ENCODE assay signal across 9 cellular contexts in the genomic region with DNA sequence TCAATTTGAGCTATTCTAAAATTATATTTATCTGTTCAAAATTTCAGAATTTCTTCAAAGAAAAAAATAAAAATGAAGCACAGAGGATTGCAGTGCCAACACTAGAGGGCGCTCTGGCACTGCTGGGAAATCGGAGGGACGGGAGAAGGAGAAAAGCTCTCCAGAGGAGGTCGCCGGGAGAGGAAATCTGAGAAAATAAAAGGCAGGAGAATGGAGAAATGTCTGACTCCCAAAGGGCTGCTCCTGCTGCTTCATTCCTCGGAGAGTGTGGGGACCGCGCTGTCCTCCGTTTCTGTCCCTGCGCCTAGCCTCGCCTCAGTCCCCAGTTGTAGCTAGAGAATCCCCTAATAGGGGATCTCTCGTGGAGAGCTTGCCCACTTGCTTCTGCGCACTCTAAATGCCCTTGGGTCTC. TPM values are rescaled to one million over a fixed set of nuclear protein-coding genes. Genes with fewer than 3 reads are reported as not detected.
DNase-seq lines count a peak whose midpoint lies in the region; ATAC-seq, FAIRE-seq and TF ChIP-seq lines count a peak whose summit lies in the region.
"Had no signal": no experiment of that assay in that cellular context is flagged by ENCODE, and none has a peak within 500 bp of the region (broad histone marks: within the 10 kb centered on the region; RNA-seq: fewer than 3 reads in every experiment).

No MANE protein-coding gene starts in this region.

- H3K27me3 Mint-ChIP-seq in CD4-positive, alpha-beta memory T cell, result peaks cover 18 to 38% of the 10 kb centered on the region in 2 donors

- H3K27ac ChIP-seq in CD4-positive, alpha-beta memory T cell (ENCODE audit: low read depth, low read length), result no peak overlapping the region
- H3K27ac ChIP-seq in PC-9, result no peak overlapping the region
- H3K27ac ChIP-seq in foreskin keratinocyte, result no peak overlapping the region
- no peak overlapping the region for H3K27ac ChIP-seq in neutrophil
- no peak overlapping the region for H3K27ac ChIP-seq in thoracic aorta

- no peaks in the 10 kb centered on the region for H3K4me1 ChIP-seq in CD4-positive, alpha-beta memory T cell (ENCODE audit: insufficient read depth, low read length)
- H3K4me1 ChIP-seq in PC-9 (replicated peaks; ENCODE audit: insufficient read depth) (no peaks in the 10 kb centered on the region), foreskin keratinocyte (no peaks in the 10 kb centered on the region), neutrophil (ENCODE audit: control insufficient read depth in 1 of 2, insufficient read depth in 1 of 2, low read depth in 1 of 2, low read length in 1 of 2) (no peaks in the 10 kb centered on the region), thoracic aorta (ENCODE audit: control insufficient read depth in 1 of 2, low read depth in 2 of 2) (peaks cover 0 to 12% of the 10 kb centered on the region in 2 donors)

- H3F3A ChIP-seq in PC-9 (ENCODE audit: insufficient read depth, low read depth), result no peaks in the 10 kb centered on the region

- H3K27me3 ChIP-seq in CD4-positive, alpha-beta memory T cell (ENCODE audit: insufficient read depth, low read length), result peaks cover 12% of the 10 kb centered on the region
- H3K27me3 ChIP-seq in PC-9 (ENCODE audit: insufficient read depth, low read depth), result no peaks in the 10 kb centered on the region
- H3K27me3 ChIP-seq in foreskin keratinocyte, result peaks cover 9% of the 10 kb centered on the region
- peaks cover 46% of the 10 kb centered on the region for H3K27me3 ChIP-seq in neutrophil
- no peaks in the 10 kb centered on the region for H3K27me3 ChIP-seq in thoracic aorta (replicated peaks; ENCODE audit: insufficient read depth)

- BruUV-seq in PC-9 (replicated peaks; lab: Mats Ljungman, UMichigan), result no TSS peak

- no peak for FAIRE-seq in HTR-8/SVneo (lab: Jason Lieb, UNC)

- POLR2A ChIA-PET in CD4-positive, alpha-beta memory T cell (lab: Charles Lee; ENCODE audit: partially characterized antibody), result interaction anchor here (1.2 kb wide), 1 partner anchor 40 kb away, joined by 8 read pairs; a partner anchor contains a TSS
- POLR2A ChIA-PET in PC-9 (lab: Charles Lee; ENCODE audit: unreplicated experiment), result interaction anchor here (1.2 kb wide), 1 partner anchor 108 kb away, joined by 10 read pairs; no protein-coding TSS in a partner anchor

- no peaks in the 10 kb centered on the region for H3K9me3 Mint-ChIP-seq in CD4-positive, alpha-beta memory T cell

- CTCF ChIA-PET in CD4-positive, alpha-beta memory T cell (lab: Charles Lee; ENCODE audit: partially characterized antibody), result interaction anchor here (0.6 to 5.9 kb wide), 32 partner anchors 9 to 439 kb away, joined by 3 to 52 read pairs (median 4); a partner anchor contains a TSS
- CTCF ChIA-PET in PC-9 (lab: Charles Lee), result interaction anchor here (0.6 to 4.2 kb wide), 10 partner anchors 9 to 1059 kb away, joined by 3 to 97 read pairs (median 4); no protein-coding TSS in a partner anchor

- no peak overlapping the region for H3K4me3 ChIP-seq in CD4-positive, alpha-beta memory T cell (ENCODE audit: low read length in 2 of 2)
- H3K4me3 ChIP-seq in PC-9 (no peak overlapping the region), neutrophil (ENCODE audit: low read depth in 1 of 2, low read length in 1 of 2) (no peak overlapping the region), thoracic aorta (peak overlapping the region; percentile 58)

- H3K4me1 Mint-ChIP-seq in CD4-positive, alpha-beta memory T cell, result peaks cover 0 to 11% (median 4%) of the 10 kb centered on the region in 4 donors

- no peak overlapping the region for H3K27ac Mint-ChIP-seq in CD4-positive, alpha-beta memory T cell

- TF ChIP-seq CTCF in PC-9 (conservative IDR thresholded peaks at IDR 0.05) (peak; percentile 96), foreskin keratinocyte (conservative IDR thresholded peaks at IDR 0.05) (peak; percentile 98), neutrophil (IDR thresholded peaks at IDR 0.05) (peak; percentile 58), thoracic aorta (IDR thresholded peaks at IDR 0.05) (peak; percentile 92)

- peak overlapping the region; percentile 38; the same call in 1 of the 2 replicates for H3K4me2 ChIP-seq in PC-9

- no peaks in the 10 kb centered on the region for H3K9me3 ChIP-seq in CD4-positive, alpha-beta memory T cell (ENCODE audit: control insufficient read depth in 1 of 2, low read length in 2 of 2)
- H3K9me3 ChIP-seq in PC-9 (ENCODE audit: insufficient read depth, low read depth) (no peaks in the 10 kb centered on the region), neutrophil (no peaks in the 10 kb centered on the region), thoracic aorta (no peaks in the 10 kb centered on the region)

- H3K79me2 ChIP-seq in PC-9 (ENCODE audit: low read depth), result no peaks in the 10 kb centered on the region

- ATAC-seq in foreskin keratinocyte, result peak; percentile 40
- peak; percentile 26 for ATAC-seq in thoracic aorta (ENCODE audit: insufficient number of reproducible peaks, low FRiP score, low read depth)
- ATAC-seq in HG02973 (IDR thresholded peaks at IDR 0.05; ENCODE audit: unreplicated experiment), result no peak

- no peaks in the 10 kb centered on the region for H4K20me1 ChIP-seq in PC-9 (ENCODE audit: insufficient read depth)

- peak in 4 of 5 donors; percentile 27 to 37 (median 35) for DNase-seq in CD4-positive, alpha-beta memory T cell
- DNase-seq in HTR-8/SVneo (ENCODE audit: insufficient read length, low spot score) (peak; percentile 52), PC-9 (peak in 1 of 2 experiments; percentile 60), foreskin keratinocyte (peak; percentile 5 to 14), thoracic aorta (ENCODE audit: low spot score) (no peak)
- DNase-seq in activated T-helper 1 cell treated with anti-CD3 and anti-CD28 coated beads, Interleukin-2, amount 50 U/mL, for 16 hours (ENCODE audit: low read depth in 1 of 2, low spot score in 1 of 2), result peak; percentile 11 to 14

- intact Hi-C loops in CD4-positive, alpha-beta memory T cell (cut with micrococcal nuclease), result loop anchor here (1.0 to 10.0 kb wide), 2 partner anchors 108 to 1060 kb away; no protein-coding TSS in a partner anchor
- intact Hi-C loops in PC-9 (cut with micrococcal nuclease; ENCODE audit: unreplicated experiment), result loop anchor here (1.0 to 10.0 kb wide), 6 partner anchors 108 to 1650 kb away; no protein-coding TSS in a partner anchor

- no peaks in the 10 kb centered on the region for H3K36me3 Mint-ChIP-seq in CD4-positive, alpha-beta memory T cell

- H3K4me3 Mint-ChIP-seq in CD4-positive, alpha-beta memory T cell, result peak overlapping the region in 5 of 8 donors; percentile 29 to 67 (median 50)

- H2AFZ ChIP-seq in PC-9, result no peak overlapping the region

- no peaks in the 10 kb centered on the region for H3K36me3 ChIP-seq in CD4-positive, alpha-beta memory T cell (ENCODE audit: insufficient read depth, low read length)
- H3K36me3 ChIP-seq in PC-9 (ENCODE audit: low read depth) (no peaks in the 10 kb centered on the region), neutrophil (no peaks in the 10 kb centered on the region), thoracic aorta (no peaks in the 10 kb centered on the region)

- H3K9me2 ChIP-seq in PC-9 (ENCODE audit: insufficient read depth), result no peaks in the 10 kb centered on the region

RNA-seq across cellular contexts. Expression of a gene that starts 40.0 kb away (rescaled TPM):
- 1 to 10 TPM; 4.2 to 5.8 TPM for total RNA-seq in CD4-positive, alpha-beta memory T cell
- polyA plus RNA-seq in CD4-positive, alpha-beta memory T cell, result 1 to 10 TPM; 4.8 to 5.0 TPM
- 5.1 and 8.4 TPM in 2 replicates for total RNA-seq in PC-9 (2021)
- total RNA-seq in foreskin keratinocyte, result 8.3 and 8.4 TPM in 2 replicates
- 2.8 and 3.2 TPM in 2 replicates for polyA plus RNA-seq in foreskin keratinocyte
- total RNA-seq in thoracic aorta, result 10 to 100 TPM; 26.1 to 36.0 TPM

RNA-seq across cellular contexts. Expression of a gene that starts 44.4 kb away (rescaled TPM):
- total RNA-seq in CD4-positive, alpha-beta memory T cell, result under 1 TPM in 1 of 2 experiments, not detected in 1; 0.49 TPM
- polyA plus RNA-seq in CD4-positive, alpha-beta memory T cell, result under 1 TPM in 1 of 2 donors, not detected in 1; 0.10 TPM
- total RNA-seq in PC-9 (2021) (8.1 and 8.4 TPM in 2 replicates), foreskin keratinocyte (0.07 and 0.17 TPM in 2 replicates), thoracic aorta (under 1 TPM; 0.85 to 0.95 TPM)
- polyA plus RNA-seq in foreskin keratinocyte, result 0.29 TPM in 1 of 2 replicates, not detected in the other

RNA-seq across cellular contexts. Expression of a gene that starts 44.5 kb away (rescaled TPM):
- total RNA-seq in CD4-positive, alpha-beta memory T cell, result not detected
- polyA plus RNA-seq in CD4-positive, alpha-beta memory T cell, result not detected
- total RNA-seq in PC-9 (2021), result not detected in 2 replicates
- 0.11 TPM in 1 of 2 replicates, not detected in the other for total RNA-seq in foreskin keratinocyte
- 0.03 TPM in 1 of 2 replicates, not detected in the other for polyA plus RNA-seq in foreskin keratinocyte
- 10 to 100 TPM; 14.2 to 16.1 TPM for total RNA-seq in thoracic aorta
- total RNA-seq: activated CD8-positive, alpha-beta memory T cell treated with anti-CD3 and anti-CD28 coated beads for 36 hours had no signal

Comparison
In these comparisons a context has a peak if more than half of its experiments do, and no peak if none do; other contexts are left out.
1. RNA of a gene that starts 44.5 kb away (total RNA-seq): 14.2 to 16.1 TPM in thoracic aorta; not detected in PC-9, 0.11 TPM in foreskin keratinocyte and not detected in CD4-positive, alpha-beta memory T cell; every median in the first group is over 10 times any median in the second.
2. Peak in every context shown above with its lines, with median percentiles within 50 percentile points of each other: CTCF ChIP-seq.